8 cellular contexts compared by ENCODE assay signal in genomic region chr16:81730090-81731051, GRCh38. TPM values are rescaled to one million over a fixed set of nuclear protein-coding genes. Genes with fewer than 3 reads are reported as not detected.
DNase-seq lines count a peak whose midpoint lies in the region; ATAC-seq and TF ChIP-seq lines count a peak whose summit lies in the region.

No MANE protein-coding gene starts in this region.

- 15 to 16% methylated on average over 47 of the region's 47 CpGs for WGBS in ectodermal cell, 2 experiments
- WGBS in lung, 2 donors: 10 to 11% methylated on average over 47 of the region's 47 CpGs

- TF ChIP-seq CTCF in lung (IDR thresholded peaks at IDR 0.05; ENCODE audit: control extremely low read depth, extremely low read depth): peak; percentile 19

- peak overlapping the region; percentile 71 for H3K4me3 Mint-ChIP-seq in activated CD4-positive, alpha-beta memory T cell treated with anti-CD3 and anti-CD28 coated beads for 36 hours

- no peaks in the 10 kb centered on the region for H3K9me3 ChIP-seq in ectodermal cell (ENCODE audit: control insufficient read depth, low read length)
- no peaks in the 10 kb centered on the region for H3K9me3 ChIP-seq in lung (ENCODE audit: control insufficient read depth in 2 of 2, insufficient read depth in 1 of 2, low read length in 1 of 2)

- H3K36me3 ChIP-seq in ectodermal cell (ENCODE audit: control insufficient read depth, insufficient read depth, low read length) (no peaks in the 10 kb centered on the region), lung (ENCODE audit: control insufficient read depth in 2 of 2, insufficient read depth in 2 of 2, low read length in 2 of 2) (no peaks in the 10 kb centered on the region)

- ATAC-seq in HG03095 (IDR thresholded peaks at IDR 0.05; ENCODE audit: unreplicated experiment) (peak; percentile 57), lung (ENCODE audit: insufficient read depth, low FRiP score) (peak; percentile 90)

- H3K27ac ChIP-seq in ectodermal cell (ENCODE audit: insufficient read depth, low read depth, low read length, poor library complexity, severe bottlenecking) (peak overlapping the region; percentile 50), lung (ENCODE audit: low read depth in 1 of 2, low read length in 1 of 2) (peak overlapping the region in 1 of 2 donors; percentile 17)

- POLR2A ChIA-PET in activated CD4-positive, alpha-beta memory T cell treated with anti-CD3 and anti-CD28 coated beads for 36 hours (lab: Charles Lee): no interaction called here

- H3K27me3 ChIP-seq in ectodermal cell (ENCODE audit: control insufficient read depth, insufficient read depth, low read length, poor library complexity, severe bottlenecking) (no peaks in the 10 kb centered on the region), lung (ENCODE audit: control insufficient read depth, insufficient read depth) (no peaks in the 10 kb centered on the region)

- CTCF ChIA-PET in activated CD4-positive, alpha-beta memory T cell treated with anti-CD3 and anti-CD28 coated beads for 36 hours (lab: Charles Lee): interaction anchor here (0.6 to 2.3 kb wide), 29 partner anchors 8 to 694 kb away, joined by 3 to 18 read pairs (median 4); partner anchors contain the start of genes ATMIN and CMIP

- H3K4me1 ChIP-seq in ectodermal cell (ENCODE audit: control insufficient read depth, insufficient read depth, low read length) (peaks cover 9% of the 10 kb centered on the region), lung (ENCODE audit: control insufficient read depth in 2 of 2, insufficient read depth in 2 of 2, low read length in 2 of 2) (peaks cover 0 to 6% of the 10 kb centered on the region in 2 donors)

- no peaks in the 10 kb centered on the region for H3K27me3 Mint-ChIP-seq in activated CD4-positive, alpha-beta memory T cell treated with anti-CD3 and anti-CD28 coated beads for 36 hours

- peak overlapping the region; percentile 38 for H3K27ac Mint-ChIP-seq in activated CD4-positive, alpha-beta memory T cell treated with anti-CD3 and anti-CD28 coated beads for 36 hours

- intact Hi-C loops in activated CD4-positive, alpha-beta memory T cell treated with anti-CD3 and anti-CD28 coated beads for 36 hours (cut with micrococcal nuclease): no loop called here

- no peaks in the 10 kb centered on the region for H3K36me3 Mint-ChIP-seq in activated CD4-positive, alpha-beta memory T cell treated with anti-CD3 and anti-CD28 coated beads for 36 hours

- H3K4me1 Mint-ChIP-seq in activated CD4-positive, alpha-beta memory T cell treated with anti-CD3 and anti-CD28 coated beads for 36 hours (ENCODE audit: low read depth): peaks cover 15% of the 10 kb centered on the region

- H3K4me3 ChIP-seq in ectodermal cell (ENCODE audit: insufficient read depth, low read depth, low read length) (peak overlapping the region; percentile 27), lung (peak overlapping the region; percentile 0)

- H3K9me3 Mint-ChIP-seq in activated CD4-positive, alpha-beta memory T cell treated with anti-CD3 and anti-CD28 coated beads for 36 hours: no peaks in the 10 kb centered on the region

- DNase-seq in SIG-M5 treated with dmso at 0.1 percent for 504 hours (lab: John Stamatoyannopoulos, UW; ENCODE audit: unreplicated experiment) (peak; percentile 29), SIG-M5 (lab: John Stamatoyannopoulos, UW) (no peak), NCI-H2227 treated with DMSO at 0.1 percent for 48 hours (lab: John Stamatoyannopoulos, UW) (peak; percentile 77), lung (ENCODE audit: low spot score) (peak; percentile 85)
- DNase-seq in activated CD4-positive, alpha-beta memory T cell treated with anti-CD3 and anti-CD28 coated beads for 36 hours: peak; percentile 68
- peak in 2 of 3 experiments; percentile 25 to 62 for DNase-seq in stimulated activated CD4-positive, alpha-beta T cell treated with anti-CD3 and anti-CD28 coated beads, TNF-alpha, amount 100 ng/mL, for 24 hours (ENCODE audit: low read depth in 3 of 3)

RNA-seq across cellular contexts. Expression of gene PLCG2, which starts 48.7 kb away (rescaled TPM):
- total RNA-seq in activated CD4-positive, alpha-beta memory T cell treated with anti-CD3 and anti-CD28 coated beads for 36 hours: 10 to 100 TPM in 1 of 2 experiments, 1 to 10 TPM in 1; 8.3 to 10.6 TPM
- polyA plus RNA-seq in ectodermal cell (2013, experiment 1 of 4): 5.7 TPM
- polyA plus RNA-seq in ectodermal cell (2013, experiment 2 of 4): 4.6 TPM
- polyA plus RNA-seq in ectodermal cell (2013, experiment 3 of 4): 3.6 TPM
- polyA plus RNA-seq in ectodermal cell (2013, experiment 4 of 4): 5.3 TPM
- 10 to 100 TPM; 27.8 to 41.0 TPM for total RNA-seq in lung
- 10 to 100 TPM in 1 of 2 donors, 1 to 10 TPM in 1; 8.8 to 31.0 TPM for polyA plus RNA-seq in lung
